ENCODE assay signal across 21 cellular contexts in the genomic region with DNA sequence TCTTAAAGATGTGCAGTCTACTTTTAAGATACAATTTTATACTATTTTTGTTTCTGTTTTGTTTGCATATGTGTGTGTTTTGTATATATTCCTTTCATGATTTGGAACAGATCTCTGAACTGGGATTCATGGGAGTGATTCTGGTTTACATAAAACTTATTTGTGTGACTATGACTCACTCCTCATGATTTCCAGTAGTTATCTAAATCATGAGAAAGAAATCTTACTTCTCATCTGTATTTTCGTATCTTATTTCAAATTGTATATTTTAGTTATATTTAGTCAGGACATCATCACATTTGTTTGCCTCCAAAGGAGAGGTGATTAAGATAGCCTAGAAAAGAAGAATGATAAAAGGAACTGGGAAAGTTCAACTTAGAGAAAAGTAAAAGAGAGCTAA. TPM values are rescaled to one million over a fixed set of nuclear protein-coding genes. Genes with fewer than 3 reads are reported as not detected.
DNase-seq lines count a peak whose midpoint lies in the region; FAIRE-seq and TF ChIP-seq lines count a peak whose summit lies in the region.
"Had no signal": no experiment of that assay in that cellular context is flagged by ENCODE, and none has a peak within 500 bp of the region (broad histone marks: within the 10 kb centered on the region; RNA-seq: fewer than 3 reads in every experiment).

No MANE protein-coding gene starts in this region.

- DNase-seq in AG04450 (ENCODE audit: low read depth, low spot score): peak; percentile 85
- peak; percentile 81 for DNase-seq in HCEC 1CT
- DNase-seq in astrocyte of the spinal cord (ENCODE audit: low read depth, low spot score): peak; percentile 64
- peak; percentile 38 for DNase-seq in hepatic stellate cell (ENCODE audit: low spot score)
- DNase-seq in D721Med (ENCODE audit: insufficient read length, low spot score): no peak
- no peak for DNase-seq in NCI-H1694 (lab: John Stamatoyannopoulos, UW)
- no peak for DNase-seq in stimulated activated CD8-positive, alpha-beta memory T cell treated with anti-CD3 and anti-CD28 coated beads, Interleukin-4, amount 100 ng/mL, for 48 hours
- no peak for DNase-seq in NCI-H748 (lab: John Stamatoyannopoulos, UW; ENCODE audit: unreplicated experiment)
- DNase-seq: activated CD4-positive, alpha-beta T cell treated with anti-CD3 and anti-CD28 coated beads, Interleukin-2, amount 10 ng/mL, durations not matched to agents 7 days and 5 days; activated naive CD8-positive, alpha-beta T cell treated with anti-CD3 and anti-CD28 coated beads, Interleukin-2, amount 10 ng/mL, durations not matched to agents 7 days and 5 days; activated T-cell treated with anti-CD3 and anti-CD28 coated beads, Interleukin-2, amount 50 U/mL, for 1 hour; AML-193; NCI-H1436 treated with DMSO at 0.1 percent for 48 hours; NCI-H446; occipital lobe; stimulated activated naive CD8-positive, alpha-beta T cell treated with anti-CD3 and anti-CD28 coated beads, Interleukin-15, Interleukin-2, amounts not matched to agents 100 U/mL and 50 U/mL, for 24 hours had no signal

- peak overlapping the region; percentile 75 for H3K27ac ChIP-seq in AG04450 (ENCODE audit: low read depth, low read length)
- H3K27ac ChIP-seq: hepatocyte, HL-60, skin epidermis had no signal

- no peak for FAIRE-seq in D721Med (lab: Jason Lieb, UNC)
- FAIRE-seq: endothelial cell of umbilical vein, TTC549 had no signal

- in situ Hi-C loops in astrocyte of the spinal cord (cut with HindIII; ENCODE audit: low sequenced_read_pairs): no loop called here

- H3K9me3 ChIP-seq in AG04450 (ENCODE audit: control insufficient read depth, insufficient read depth, low read length): no peaks in the 10 kb centered on the region

- H3K27me3 ChIP-seq in AG04450 (ENCODE audit: control insufficient read depth, insufficient read depth, low read length): no peaks in the 10 kb centered on the region
- H3K27me3 ChIP-seq: hepatocyte had no signal

- CTCF ChIA-PET in AG04450 (lab: Charles Lee): interaction anchor here (1.4 kb wide), 1 partner anchor 50 kb away, joined by 5 read pairs; no protein-coding TSS in a partner anchor

- TF ChIP-seq CTCF in AG04450 (IDR thresholded peaks at IDR 0.05; ENCODE audit: low read depth, low read length) (no peak), astrocyte of the spinal cord (IDR thresholded peaks at IDR 0.05; ENCODE audit: low read depth, low read length) (no peak), D721Med (IDR thresholded peaks at IDR 0.05; ENCODE audit: insufficient read depth, missing control alignments) (no peak)

- H3K4me3 ChIP-seq in AG04450 (ENCODE audit: low read depth, low read length): no peak overlapping the region
- H3K4me3 ChIP-seq in astrocyte of the spinal cord (ENCODE audit: low read depth, low read length): no peak overlapping the region
- H3K4me3 ChIP-seq: hepatocyte, skin epidermis had no signal

- POLR2A ChIA-PET in AG04450 (lab: Yijun Ruan, JAX): no interaction called here

RNA-seq across cellular contexts. Expression of gene SLC39A10, which starts 53.4 kb away (rescaled TPM):
- polyA plus RNA-seq in AG04450 (2011; rRNA removed): 26.1 and 38.5 TPM in 2 replicates
- polyA minus RNA-seq in AG04450 (2011; rRNA and poly(A)+ RNA removed): 54.1 and 97.7 TPM in 2 replicates

Comparison
In these comparisons a context has a peak if more than half of its experiments do, and no peak if none do; other contexts are left out.
1. DNase-seq: peak in AG04450 (single experiment), HCEC 1CT (single experiment), astrocyte of the spinal cord (single experiment) and hepatic stellate cell (single experiment); none in D721Med (single experiment), NCI-H1694 (single experiment), stimulated activated CD8-positive, alpha-beta memory T cell treated with anti-CD3 and anti-CD28 coated beads, Interleukin-4, amount 100 ng/mL, for 48 hours (single experiment) and NCI-H748 (single experiment).